In the genomic region with DNA sequence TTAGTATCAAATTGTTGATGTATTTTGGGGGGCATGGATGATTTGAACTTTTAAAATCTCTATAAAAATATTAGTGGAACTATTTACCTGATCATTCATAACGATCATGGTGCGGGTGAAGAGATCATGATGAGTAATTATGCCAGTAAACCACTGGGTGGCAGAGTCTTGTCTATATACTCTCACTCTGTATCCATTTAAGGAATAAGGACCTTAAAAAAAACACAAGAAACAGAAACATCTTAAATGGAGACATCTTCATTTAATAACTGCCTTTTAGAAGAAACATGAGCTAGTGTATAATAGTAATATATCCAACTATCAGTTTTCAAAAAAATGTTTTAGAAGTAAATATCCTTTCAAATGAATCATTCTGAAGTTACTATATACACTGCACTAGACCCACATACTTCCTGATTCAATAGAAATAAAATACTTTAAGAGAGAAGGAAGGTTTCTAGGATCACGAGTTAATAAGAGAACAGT, we compare ENCODE assay signal across 8 cellular contexts.
DNase-seq lines count a peak whose midpoint lies in the region; ATAC-seq and TF ChIP-seq lines count a peak whose summit lies in the region.

No MANE protein-coding gene starts in this region.

- H3K9me2 ChIP-seq in OCI-LY7 (ENCODE audit: insufficient read depth, low read length) = no peaks in the 10 kb centered on the region

- peaks cover 98% of the 10 kb centered on the region for H3K79me2 ChIP-seq in OCI-LY7 (ENCODE audit: insufficient read depth, low read depth, low read length)

- TF ChIP-seq POLR2A in right lobe of liver (IDR thresholded peaks at IDR 0.05) = no peak

- H4K20me1 ChIP-seq in OCI-LY7 (ENCODE audit: insufficient read depth, low read length) = peaks cover 46% of the 10 kb centered on the region

- H3K4me2 ChIP-seq in OCI-LY7 (ENCODE audit: low read length) = peak overlapping the region; percentile 26; the same call in 1 of the 2 replicates

- intact Hi-C loops in OCI-LY7 (cut with micrococcal nuclease; ENCODE audit: unreplicated experiment) (loop anchor here (1.0 to 5.0 kb wide), 5 partner anchors 51 to 504 kb away; partner anchors contain the start of gene REEP3), right lobe of liver (cut with DNase I) (no loop called here), aorta (cut with DNase I) (loop anchor here (5.0 to 10.0 kb wide), 4 partner anchors 48 to 505 kb away; no protein-coding TSS in a partner anchor)

- peak; percentile 69 for ATAC-seq in GM19438 (IDR thresholded peaks at IDR 0.05; ENCODE audit: low read depth, unreplicated experiment)
- peak; percentile 58 for ATAC-seq in HG03469 (IDR thresholded peaks at IDR 0.05; ENCODE audit: unreplicated experiment)
- ATAC-seq in right lobe of liver = peak; percentile 85 to 93 (median 90)
- peak; percentile 88 for ATAC-seq in aorta (ENCODE audit: low FRiP score)

- H3K36me3 ChIP-seq in OCI-LY7 (ENCODE audit: insufficient read depth, low read length) (peaks cover 53% of the 10 kb centered on the region), right lobe of liver (peaks cover 0 to 27% (median 7%) of the 10 kb centered on the region in 4 donors), aorta (ENCODE audit: control insufficient read depth in 1 of 2, insufficient read depth in 2 of 2, low read length in 1 of 2) (peaks cover 0 to 2% of the 10 kb centered on the region in 2 donors)

- no peaks in the 10 kb centered on the region for H3K27me3 ChIP-seq in right lobe of liver
- no peaks in the 10 kb centered on the region for H3K27me3 ChIP-seq in aorta (ENCODE audit: control insufficient read depth in 1 of 2, insufficient read depth in 2 of 2, low read length in 1 of 2)

- peaks cover 44% of the 10 kb centered on the region for H3K4me1 ChIP-seq in OCI-LY7 (ENCODE audit: insufficient read depth, low read length, poor library complexity, severe bottlenecking)
- peaks cover 0 to 13% (median 3%) of the 10 kb centered on the region in 4 donors for H3K4me1 ChIP-seq in right lobe of liver
- no peaks in the 10 kb centered on the region for H3K4me1 ChIP-seq in aorta (ENCODE audit: control insufficient read depth in 1 of 2, insufficient read depth in 2 of 2, low read length in 2 of 2)

- H3K9me3 Mint-ChIP-seq in chondrocyte (ENCODE audit: low read depth) = no peaks in the 10 kb centered on the region

- H3K4me3 ChIP-seq in OCI-LY7 (ENCODE audit: low read depth, low read length, poor library complexity, severe bottlenecking) = no peak overlapping the region
- no peak overlapping the region for H3K4me3 ChIP-seq in right lobe of liver
- no peak overlapping the region for H3K4me3 ChIP-seq in aorta (ENCODE audit: low read length in 2 of 2)

- CTCF ChIA-PET in OCI-LY7 (lab: Charles Lee; ENCODE audit: unreplicated experiment) = interaction anchor here (0.8 to 1.0 kb wide), 2 partner anchors 52 to 414 kb away, joined by 3 to 4 read pairs; no protein-coding TSS in a partner anchor

- H3K27ac ChIP-seq in OCI-LY7 (ENCODE audit: low read depth, low read length, poor library complexity, severe bottlenecking) (no peak overlapping the region), right lobe of liver (no peak overlapping the region), aorta (ENCODE audit: low read depth in 1 of 2, low read length in 2 of 2) (no peak overlapping the region)

- POLR2A ChIA-PET in OCI-LY7 (lab: Charles Lee) = interaction anchor here (0.6 to 1.9 kb wide), 6 partner anchors 11 to 660 kb away, joined by 3 to 9 read pairs (median 4); no protein-coding TSS in a partner anchor

- peak; percentile 93 for TF ChIP-seq CTCF in OCI-LY7 (conservative IDR thresholded peaks at IDR 0.05; ENCODE audit: low read length)
- peak; percentile 92 for TF ChIP-seq CTCF in chondrocyte (IDR thresholded peaks at IDR 0.05)
- TF ChIP-seq CTCF in right lobe of liver (IDR thresholded peaks at IDR 0.05) = peak; percentile 63 to 75 (median 70)

- peaks cover 16% of the 10 kb centered on the region for H3K36me3 Mint-ChIP-seq in chondrocyte (ENCODE audit: low read depth)

- no peak overlapping the region for H3K4me3 Mint-ChIP-seq in chondrocyte (ENCODE audit: unreplicated experiment)

- H3K9me3 ChIP-seq in OCI-LY7 (ENCODE audit: low read length) = peaks cover 2% of the 10 kb centered on the region; the same call in 1 of the 2 replicates
- no peaks in the 10 kb centered on the region for H3K9me3 ChIP-seq in right lobe of liver
- H3K9me3 ChIP-seq in aorta (ENCODE audit: control insufficient read depth, low read length) = no peaks in the 10 kb centered on the region

- peaks cover 23% of the 10 kb centered on the region for H3K4me1 Mint-ChIP-seq in chondrocyte (ENCODE audit: low read depth)

- BruUV-seq in OCI-LY7 (replicated peaks; lab: Mats Ljungman, UMichigan) = no TSS peak

- H3K27me3 Mint-ChIP-seq in chondrocyte (ENCODE audit: low read depth) = no peaks in the 10 kb centered on the region

- peak; percentile 0 to 62 (median 6) for DNase-seq in NCI-H1417 (lab: John Stamatoyannopoulos, UW)
- DNase-seq in NCI-H1417 treated with DMSO at 0.1 percent for 48 hours (lab: John Stamatoyannopoulos, UW) = no peak
- DNase-seq in OCI-LY7 (ENCODE audit: low spot score) = peak; percentile 73
- DNase-seq in chondrocyte (ENCODE audit: low spot score) = no peak
- DNase-seq in right lobe of liver = no peak
- no peak for DNase-seq in aorta

- H3K27ac Mint-ChIP-seq in chondrocyte (ENCODE audit: unreplicated experiment) = peak overlapping the region; percentile 39

- no peak overlapping the region for H2AFZ ChIP-seq in OCI-LY7 (ENCODE audit: low read length)

- 0% methylated on average over 3 of the region's 3 CpGs for WGBS in right lobe of liver (ENCODE audit: insufficient coverage, low coverage, low lambda C conversion rate, missing lambda C conversion rate)
- 3 to 6% methylated on average over 3 of the region's 3 CpGs for WGBS in aorta, 2 donors

Comparison
In these comparisons a context has a peak if more than half of its experiments do, and no peak if none do; other contexts are left out.
1. DNase-seq: peak in NCI-H1417 (3 of 3) and OCI-LY7 (single experiment); none in NCI-H1417 treated with DMSO at 0.1 percent for 48 hours (single experiment), chondrocyte (single experiment), right lobe of liver (0 of 3) and aorta (0 of 2).
2. intact Hi-C loops: an anchor here in OCI-LY7 (1.0 to 5.0 kb wide) and aorta (5.0 to 10.0 kb wide); none called in right lobe of liver.
3. Peak in every context shown above with its lines, with median percentiles within 50 percentile points of each other: ATAC-seq and CTCF ChIP-seq.